In genomic region chr19:35090160-35090794, GRCh38 we compare ENCODE assay signal across 9 cellular contexts. TPM values are rescaled to one million over a fixed set of nuclear protein-coding genes. Genes with fewer than 3 reads are reported as not detected.
DNase-seq lines count a peak whose midpoint lies in the region; ATAC-seq and TF ChIP-seq lines count a peak whose summit lies in the region.
"Had no signal": no experiment of that assay in that cellular context is flagged by ENCODE, and none has a peak within 500 bp of the region (broad histone marks: within the 10 kb centered on the region; RNA-seq: fewer than 3 reads in every experiment).

No MANE protein-coding gene starts in this region.

- peaks cover 0 to 9% of the 10 kb centered on the region in 2 donors for H3K4me1 ChIP-seq in right atrium auricular region

- TF ChIP-seq CTCF in right atrium auricular region (IDR thresholded peaks at IDR 0.05): peak; percentile 63 to 78

- no peaks in the 10 kb centered on the region for H3K36me3 ChIP-seq in right atrium auricular region

- no peak for TF ChIP-seq EP300 in Ishikawa (IDR thresholded peaks at IDR 0.05; ENCODE audit: borderline replicate concordance)

- DNase-seq in DMS114 treated with DMSO at 0.1 percent for 48 hours (lab: John Stamatoyannopoulos, UW; ENCODE audit: unreplicated experiment) (peak; percentile 45), RPMI7951 (ENCODE audit: low read depth) (peak; percentile 54), right atrium auricular region (ENCODE audit: low spot score) (no peak), putamen (ENCODE audit: low spot score) (peak; percentile 64)

- no peaks in the 10 kb centered on the region for H3K27me3 ChIP-seq in right atrium auricular region

- no peaks in the 10 kb centered on the region for H3K9me3 ChIP-seq in right atrium auricular region

- TF ChIP-seq RAD21 in Ishikawa (IDR thresholded peaks at IDR 0.05; ENCODE audit: low read depth): peak; percentile 73

- H3K27ac ChIP-seq in angular gyrus (ENCODE audit: low read depth, low read length): peak overlapping the region; percentile 64
- no peak overlapping the region for H3K27ac ChIP-seq in right atrium auricular region

- ATAC-seq in HG03521 (IDR thresholded peaks at IDR 0.05; ENCODE audit: unreplicated experiment) (no peak), HG03280 (IDR thresholded peaks at IDR 0.05; ENCODE audit: unreplicated experiment) (no peak)

- H3K4me3 ChIP-seq in right atrium auricular region: peak overlapping the region; percentile 3 to 16

TF ChIP-seq in Ishikawa, 13 proteins besides CTCF, POLR2A, EP300 and RAD21:
- TF ChIP-seq EGR1 (IDR thresholded peaks at IDR 0.05): no peak
- TF ChIP-seq CREB1 (IDR thresholded peaks at IDR 0.05; ENCODE audit: low read depth): no peak
- TF ChIP-seq NFIC (IDR thresholded peaks at IDR 0.05): no peak
- no peak for TF ChIP-seq USF1 (IDR thresholded peaks at IDR 0.05)

RNA-seq across cellular contexts. Expression of gene FXYD3, which starts 25.3 kb away (rescaled TPM):
- 3.0 and 3.7 TPM in 2 replicates for total RNA-seq in RPMI7951 (2014; rRNA removed; shearing (Covaris generic))
- 1 to 10 TPM in 1 of 2 donors, under 1 TPM in 1; 0.98 to 1.6 TPM for total RNA-seq in right atrium auricular region
- total RNA-seq: activated CD8-positive, alpha-beta memory T cell treated with anti-CD3 and anti-CD28 coated beads for 36 hours had no signal

RNA-seq across cellular contexts. Expression of gene LGI4, which starts 44.6 kb away (rescaled TPM):
- total RNA-seq in RPMI7951 (2014; rRNA removed; shearing (Covaris generic)): 0.36 TPM in 1 of 2 replicates, not detected in the other
- total RNA-seq in right atrium auricular region: 10 to 100 TPM; 10.9 to 42.5 TPM
- total RNA-seq: activated CD8-positive, alpha-beta memory T cell treated with anti-CD3 and anti-CD28 coated beads for 36 hours had no signal

RNA-seq across cellular contexts. Expression of gene FXYD1, which starts 48.3 kb away (rescaled TPM):
- 0.98 TPM in 1 of 2 replicates, not detected in the other for total RNA-seq in RPMI7951 (2014; rRNA removed; shearing (Covaris generic))
- total RNA-seq in right atrium auricular region: 100 to 1,000 TPM; 166 to 175 TPM
- total RNA-seq: activated CD8-positive, alpha-beta memory T cell treated with anti-CD3 and anti-CD28 coated beads for 36 hours had no signal

RNA-seq across cellular contexts. Expression of gene HPN, which starts 48.8 kb away (rescaled TPM):
- total RNA-seq in RPMI7951 (2014; rRNA removed; shearing (Covaris generic)): 0.10 TPM in 1 of 2 replicates, not detected in the other
- 1 to 10 TPM; 2.5 to 7.2 TPM for total RNA-seq in right atrium auricular region
- total RNA-seq: activated CD8-positive, alpha-beta memory T cell treated with anti-CD3 and anti-CD28 coated beads for 36 hours had no signal

RNA-seq across cellular contexts. Expression of gene FXYD7, which starts 52.8 kb away (rescaled TPM):
- not detected in 2 replicates for total RNA-seq in RPMI7951 (2014; rRNA removed; shearing (Covaris generic))
- total RNA-seq in right atrium auricular region: not detected
- total RNA-seq: activated CD8-positive, alpha-beta memory T cell treated with anti-CD3 and anti-CD28 coated beads for 36 hours had no signal

Comparison
In these comparisons a context has a peak if more than half of its experiments do, and no peak if none do; other contexts are left out.
1. RNA of gene FXYD1, which starts 48.3 kb away (total RNA-seq): 166 to 175 TPM in right atrium auricular region; 0.98 TPM in RPMI7951; every median in the first group is over 10 times any median in the second.